8 cellular contexts compared by ENCODE assay signal in genomic region chr2:203656522-203657287, GRCh38. TPM values are rescaled to one million over a fixed set of nuclear protein-coding genes. Genes with fewer than 3 reads are reported as not detected.
DNase-seq lines count a peak whose midpoint lies in the region; ATAC-seq and TF ChIP-seq lines count a peak whose summit lies in the region.

No MANE protein-coding gene starts in this region.

- TF ChIP-seq POLR2A in NB4 (IDR thresholded peaks at IDR 0.05; ENCODE audit: extremely low read depth, insufficient read length) (no peak), esophagus muscularis mucosa (IDR thresholded peaks at IDR 0.05; ENCODE audit: low read depth) (no peak)

- no peaks in the 10 kb centered on the region for H3K9me3 ChIP-seq in esophagus muscularis mucosa

- no peaks in the 10 kb centered on the region for H3K36me3 Mint-ChIP-seq in Calu3 (ENCODE audit: insufficient read depth, unreplicated experiment)

- H3K27ac ChIP-seq in esophagus muscularis mucosa (replicated peaks in 1 of 4): peak overlapping the region in 3 of 4 donors; percentile 24 to 48 (median 42)

- intact Hi-C loops in Calu3 (cut with micrococcal nuclease; ENCODE audit: unreplicated experiment) (loop anchor here (2.0 kb wide), 1 partner anchor 158 kb away; no protein-coding TSS in a partner anchor), esophagus muscularis mucosa (cut with DNase I) (loop anchor here (10.0 kb wide), 1 partner anchor 158 kb away; no protein-coding TSS in a partner anchor)

- H3K27me3 Mint-ChIP-seq in Calu3 (ENCODE audit: unreplicated experiment): no peaks in the 10 kb centered on the region

- H3K4me1 ChIP-seq in esophagus muscularis mucosa: peaks cover 0 to 2% (median 0%) of the 10 kb centered on the region in 4 donors

- TF ChIP-seq CTCF in Calu3 (IDR thresholded peaks at IDR 0.05; ENCODE audit: unreplicated experiment): no peak
- TF ChIP-seq CTCF in NB4 (IDR thresholded peaks at IDR 0.05; ENCODE audit: low read depth, low read length): no peak
- no peak for TF ChIP-seq CTCF in esophagus muscularis mucosa (IDR thresholded peaks at IDR 0.05)
- TF ChIP-seq CTCF in omental fat pad (IDR thresholded peaks at IDR 0.05): no peak

- no peak overlapping the region for H3K4me3 ChIP-seq in NB4 (ENCODE audit: low read depth, low read length)
- no peak overlapping the region for H3K4me3 ChIP-seq in esophagus muscularis mucosa

- CTCF ChIA-PET in Calu3 (lab: Charles Lee): interaction anchor here (0.6 kb wide), 1 partner anchor 164 kb away, joined by 3 read pairs; no protein-coding TSS in a partner anchor

- no peaks in the 10 kb centered on the region for H3K27me3 ChIP-seq in esophagus muscularis mucosa

- WGBS in esophagus muscularis mucosa: 78% methylated on average over 8 of the region's 10 CpGs

- peaks cover 2% of the 10 kb centered on the region for H3K9me3 Mint-ChIP-seq in Calu3 (ENCODE audit: low read depth, unreplicated experiment)

- no peak for TF ChIP-seq EP300 in esophagus muscularis mucosa (IDR thresholded peaks at IDR 0.05)

- no TSS peak for BruUV-seq in Calu3 (replicated peaks; lab: Mats Ljungman, UMichigan)

- ATAC-seq in omental fat pad (ENCODE audit: low FRiP score) (peak; percentile 73), GM18498 (IDR thresholded peaks at IDR 0.05; ENCODE audit: unreplicated experiment) (no peak), HG03139 (IDR thresholded peaks at IDR 0.05; ENCODE audit: unreplicated experiment) (no peak)
- no peak for ATAC-seq in activated CD4-positive, CD25-positive, alpha-beta regulatory T cell treated with anti-CD3 and anti-CD28 coated beads, Interleukin-2, amount 50 U/mL, for 24 hours

- DNase-seq in Calu3 (peak; percentile 84), NB4 (ENCODE audit: low read depth) (peak; percentile 52), esophagus muscularis mucosa (ENCODE audit: extremely low spot score) (no peak), omental fat pad (ENCODE audit: low spot score) (no peak), NK-92 (lab: John Stamatoyannopoulos, UW; ENCODE audit: unreplicated experiment) (no peak)

- H3K27ac Mint-ChIP-seq in Calu3 (ENCODE audit: unreplicated experiment): peak overlapping the region; percentile 83

- no peaks in the 10 kb centered on the region for H3K36me3 ChIP-seq in esophagus muscularis mucosa

- peaks cover 51% of the 10 kb centered on the region for H3K4me1 Mint-ChIP-seq in Calu3 (ENCODE audit: low read depth, unreplicated experiment)

- no peak overlapping the region for H3K4me3 Mint-ChIP-seq in Calu3 (ENCODE audit: low read depth, unreplicated experiment)

RNA-seq across cellular contexts. Expression of gene CD28, which starts 49.7 kb away (rescaled TPM):
- 0.07 TPM in 1 of 2 replicates, not detected in the other for total RNA-seq in Calu3 (2022)
- 1 to 10 TPM in 1 of 4 donors, under 1 TPM in 3; under 0.01 to 2.2 (median 0.28) TPM for total RNA-seq in esophagus muscularis mucosa
- total RNA-seq in omental fat pad: 10 to 100 TPM in 1 of 4 donors, 1 to 10 TPM in 3; 1.6 to 16.3 (median 6.0) TPM

Comparison
In these comparisons a context has a peak if more than half of its experiments do, and no peak if none do; other contexts are left out.
1. DNase-seq: peak in Calu3 (single experiment) and NB4 (single experiment); none in esophagus muscularis mucosa (single experiment), omental fat pad (single experiment) and NK-92 (single experiment).